Comparison of ENCODE assay signal across 2 cellular contexts in the genomic region with DNA sequence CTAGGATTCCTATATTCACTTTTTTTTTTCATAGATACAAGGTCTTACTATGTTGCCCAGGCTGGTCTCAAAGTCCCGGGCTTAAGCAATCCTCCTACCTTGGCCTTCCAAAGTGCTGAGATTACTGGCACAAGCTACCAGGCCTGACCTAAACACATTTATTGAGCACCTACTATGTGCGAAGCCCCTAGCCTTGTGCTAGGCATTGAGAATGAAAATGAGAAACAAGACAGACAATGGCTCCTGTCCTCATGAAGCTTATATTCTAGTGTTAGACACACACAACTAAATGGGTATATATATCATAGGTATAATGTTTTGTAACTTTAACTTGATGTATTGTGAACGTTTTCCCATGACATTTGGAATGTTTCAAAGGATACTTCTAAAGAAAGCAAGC.
TF ChIP-seq lines count a peak whose summit lies in the region.

No MANE protein-coding gene starts in this region.

TF ChIP-seq in HCT116, 20 proteins besides CTCF, POLR2A, EP300 and RAD21:
- TF ChIP-seq, protein P1, sequence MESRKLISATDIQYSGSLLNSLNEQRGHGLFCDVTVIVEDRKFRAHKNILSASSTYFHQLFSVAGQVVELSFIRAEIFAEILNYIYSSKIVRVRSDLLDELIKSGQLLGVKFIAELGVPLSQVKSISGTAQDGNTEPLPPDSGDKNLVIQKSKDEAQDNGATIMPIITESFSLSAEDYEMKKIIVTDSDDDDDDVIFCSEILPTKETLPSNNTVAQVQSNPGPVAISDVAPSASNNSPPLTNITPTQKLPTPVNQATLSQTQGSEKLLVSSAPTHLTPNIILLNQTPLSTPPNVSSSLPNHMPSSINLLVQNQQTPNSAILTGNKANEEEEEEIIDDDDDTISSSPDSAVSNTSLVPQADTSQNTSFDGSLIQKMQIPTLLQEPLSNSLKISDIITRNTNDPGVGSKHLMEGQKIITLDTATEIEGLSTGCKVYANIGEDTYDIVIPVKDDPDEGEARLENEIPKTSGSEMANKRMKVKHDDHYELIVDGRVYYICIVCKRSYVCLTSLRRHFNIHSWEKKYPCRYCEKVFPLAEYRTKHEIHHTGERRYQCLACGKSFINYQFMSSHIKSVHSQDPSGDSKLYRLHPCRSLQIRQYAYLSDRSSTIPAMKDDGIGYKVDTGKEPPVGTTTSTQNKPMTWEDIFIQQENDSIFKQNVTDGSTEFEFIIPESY (IDR thresholded peaks at IDR 0.05; ENCODE audit: extremely low read depth, insufficient replicate concordance, low read length), result no peak
- TF ChIP-seq ZFX (IDR thresholded peaks at IDR 0.05) (no peak), CBX3 (IDR thresholded peaks at IDR 0.05; ENCODE audit: low read depth) (no peak), EZH2phosphoT487 (IDR thresholded peaks at IDR 0.05; ENCODE audit: borderline replicate concordance) (no peak), SRF (IDR thresholded peaks at IDR 0.05; ENCODE audit: low read depth) (no peak), EZH2 (IDR thresholded peaks at IDR 0.05) (no peak), EGR1 (IDR thresholded peaks at IDR 0.05; ENCODE audit: low read depth) (no peak), ELF1 (IDR thresholded peaks at IDR 0.05; ENCODE audit: borderline replicate concordance, low read depth) (no peak), SIN3A (IDR thresholded peaks at IDR 0.05; ENCODE audit: low read depth) (no peak), POLR2AphosphoS5 (IDR thresholded peaks at IDR 0.05; ENCODE audit: low read depth, low read length) (no peak), FOSL1 (IDR thresholded peaks at IDR 0.05; ENCODE audit: low read depth) (no peak), CEBPB (IDR thresholded peaks at IDR 0.05; ENCODE audit: low read depth) (no peak), TCF7L2 (IDR thresholded peaks at IDR 0.05; ENCODE audit: borderline replicate concordance, extremely low read depth, insufficient read depth, insufficient read length) (no peak), SP1 (IDR thresholded peaks at IDR 0.05; ENCODE audit: low read depth) (no peak), YY1 (IDR thresholded peaks at IDR 0.05; ENCODE audit: extremely low read depth, insufficient replicate concordance, low read depth, low read length) (no peak), JUND (IDR thresholded peaks at IDR 0.05) (no peak)
- TF ChIP-seq, protein P2, sequence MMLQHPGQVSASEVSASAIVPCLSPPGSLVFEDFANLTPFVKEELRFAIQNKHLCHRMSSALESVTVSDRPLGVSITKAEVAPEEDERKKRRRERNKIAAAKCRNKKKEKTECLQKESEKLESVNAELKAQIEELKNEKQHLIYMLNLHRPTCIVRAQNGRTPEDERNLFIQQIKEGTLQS (IDR thresholded peaks at IDR 0.05), result no peak
- TF ChIP-seq, protein P3, sequence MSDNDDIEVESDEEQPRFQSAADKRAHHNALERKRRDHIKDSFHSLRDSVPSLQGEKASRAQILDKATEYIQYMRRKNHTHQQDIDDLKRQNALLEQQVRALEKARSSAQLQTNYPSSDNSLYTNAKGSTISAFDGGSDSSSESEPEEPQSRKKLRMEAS (IDR thresholded peaks at IDR 0.05), result no peak
- TF ChIP-seq, protein P4, sequence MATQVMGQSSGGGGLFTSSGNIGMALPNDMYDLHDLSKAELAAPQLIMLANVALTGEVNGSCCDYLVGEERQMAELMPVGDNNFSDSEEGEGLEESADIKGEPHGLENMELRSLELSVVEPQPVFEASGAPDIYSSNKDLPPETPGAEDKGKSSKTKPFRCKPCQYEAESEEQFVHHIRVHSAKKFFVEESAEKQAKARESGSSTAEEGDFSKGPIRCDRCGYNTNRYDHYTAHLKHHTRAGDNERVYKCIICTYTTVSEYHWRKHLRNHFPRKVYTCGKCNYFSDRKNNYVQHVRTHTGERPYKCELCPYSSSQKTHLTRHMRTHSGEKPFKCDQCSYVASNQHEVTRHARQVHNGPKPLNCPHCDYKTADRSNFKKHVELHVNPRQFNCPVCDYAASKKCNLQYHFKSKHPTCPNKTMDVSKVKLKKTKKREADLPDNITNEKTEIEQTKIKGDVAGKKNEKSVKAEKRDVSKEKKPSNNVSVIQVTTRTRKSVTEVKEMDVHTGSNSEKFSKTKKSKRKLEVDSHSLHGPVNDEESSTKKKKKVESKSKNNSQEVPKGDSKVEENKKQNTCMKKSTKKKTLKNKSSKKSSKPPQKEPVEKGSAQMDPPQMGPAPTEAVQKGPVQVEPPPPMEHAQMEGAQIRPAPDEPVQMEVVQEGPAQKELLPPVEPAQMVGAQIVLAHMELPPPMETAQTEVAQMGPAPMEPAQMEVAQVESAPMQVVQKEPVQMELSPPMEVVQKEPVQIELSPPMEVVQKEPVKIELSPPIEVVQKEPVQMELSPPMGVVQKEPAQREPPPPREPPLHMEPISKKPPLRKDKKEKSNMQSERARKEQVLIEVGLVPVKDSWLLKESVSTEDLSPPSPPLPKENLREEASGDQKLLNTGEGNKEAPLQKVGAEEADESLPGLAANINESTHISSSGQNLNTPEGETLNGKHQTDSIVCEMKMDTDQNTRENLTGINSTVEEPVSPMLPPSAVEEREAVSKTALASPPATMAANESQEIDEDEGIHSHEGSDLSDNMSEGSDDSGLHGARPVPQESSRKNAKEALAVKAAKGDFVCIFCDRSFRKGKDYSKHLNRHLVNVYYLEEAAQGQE (IDR thresholded peaks at IDR 0.05; ENCODE audit: low read depth), result no peak

TF ChIP-seq in K562, 482 proteins besides CTCF, POLR2A, EP300 and RAD21 (continued from another document):
- TF ChIP-seq, protein P5, sequence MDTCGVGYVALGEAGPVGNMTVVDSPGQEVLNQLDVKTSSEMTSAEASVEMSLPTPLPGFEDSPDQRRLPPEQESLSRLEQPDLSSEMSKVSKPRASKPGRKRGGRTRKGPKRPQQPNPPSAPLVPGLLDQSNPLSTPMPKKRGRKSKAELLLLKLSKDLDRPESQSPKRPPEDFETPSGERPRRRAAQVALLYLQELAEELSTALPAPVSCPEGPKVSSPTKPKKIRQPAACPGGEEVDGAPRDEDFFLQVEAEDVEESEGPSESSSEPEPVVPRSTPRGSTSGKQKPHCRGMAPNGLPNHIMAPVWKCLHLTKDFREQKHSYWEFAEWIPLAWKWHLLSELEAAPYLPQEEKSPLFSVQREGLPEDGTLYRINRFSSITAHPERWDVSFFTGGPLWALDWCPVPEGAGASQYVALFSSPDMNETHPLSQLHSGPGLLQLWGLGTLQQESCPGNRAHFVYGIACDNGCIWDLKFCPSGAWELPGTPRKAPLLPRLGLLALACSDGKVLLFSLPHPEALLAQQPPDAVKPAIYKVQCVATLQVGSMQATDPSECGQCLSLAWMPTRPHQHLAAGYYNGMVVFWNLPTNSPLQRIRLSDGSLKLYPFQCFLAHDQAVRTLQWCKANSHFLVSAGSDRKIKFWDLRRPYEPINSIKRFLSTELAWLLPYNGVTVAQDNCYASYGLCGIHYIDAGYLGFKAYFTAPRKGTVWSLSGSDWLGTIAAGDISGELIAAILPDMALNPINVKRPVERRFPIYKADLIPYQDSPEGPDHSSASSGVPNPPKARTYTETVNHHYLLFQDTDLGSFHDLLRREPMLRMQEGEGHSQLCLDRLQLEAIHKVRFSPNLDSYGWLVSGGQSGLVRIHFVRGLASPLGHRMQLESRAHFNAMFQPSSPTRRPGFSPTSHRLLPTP (IDR thresholded peaks at IDR 0.05; ENCODE audit: borderline replicate concordance, extremely low read depth, insufficient read length), result no peak
- TF ChIP-seq ZKSCAN1 (IDR thresholded peaks at IDR 0.05; ENCODE audit: low read depth, low read length) (peak; percentile 71; the same call in 1 of the 2 replicates), TRIM24 (IDR thresholded peaks at IDR 0.05) (peak in 1 of 2 experiments; percentile 42; a peak in 1 of 4 replicates)
